Comparison of ENCODE assay signal across 8 cellular contexts in the genomic region with DNA sequence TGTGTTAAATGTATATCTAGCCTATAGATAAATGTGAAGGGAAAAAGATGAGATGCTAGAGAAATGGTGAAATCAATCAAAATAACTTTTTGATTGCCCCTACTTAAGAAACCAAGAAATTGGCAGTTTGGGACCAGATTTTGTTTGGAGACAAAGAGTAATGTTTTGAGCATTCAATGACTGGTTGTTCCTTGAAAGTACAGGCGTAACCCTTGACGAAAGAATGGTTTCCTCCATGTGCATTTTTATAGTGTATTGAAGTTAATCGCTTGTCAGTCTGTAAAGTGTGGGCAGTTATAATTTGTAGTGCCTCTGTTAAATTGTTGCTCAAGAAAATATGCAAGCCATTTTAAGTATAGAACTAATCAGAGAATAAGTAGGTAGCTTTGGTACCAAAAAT. TPM values are rescaled to one million over a fixed set of nuclear protein-coding genes. Genes with fewer than 3 reads are reported as not detected.
A peak's percentile ranks its signal among the peaks of the same experiment; 100 is the strongest.
DNase-seq lines count a peak whose midpoint lies in the region; ATAC-seq and TF ChIP-seq lines count a peak whose summit lies in the region.

No MANE protein-coding gene starts in this region.

- H3K27ac ChIP-seq in Panc1 (ENCODE audit: low read length), result peak overlapping the region; percentile 96
- H3K27ac ChIP-seq in endodermal cell (ENCODE audit: low read depth, low read length), result no peak overlapping the region
- H3K27ac ChIP-seq in esophagus muscularis mucosa (replicated peaks in 1 of 4), result peak overlapping the region in 2 of 4 donors; percentile 78 to 90

- no peaks in the 10 kb centered on the region for H3K9me3 Mint-ChIP-seq in T-helper 1 cell treated with Interleukin-12 subunit alpha and Interleukin-12 subunit beta and Interleukin-4 antibody, amounts not matched to agents 30 μg/mL and 1 μg/mL, for 36 hours
- H3K9me3 Mint-ChIP-seq in endodermal cell, result no peaks in the 10 kb centered on the region

- H3K27me3 Mint-ChIP-seq in T-helper 1 cell treated with Interleukin-12 subunit alpha and Interleukin-12 subunit beta and Interleukin-4 antibody, amounts not matched to agents 30 μg/mL and 1 μg/mL, for 36 hours (ENCODE audit: low read depth), result no peaks in the 10 kb centered on the region
- H3K27me3 Mint-ChIP-seq in endodermal cell (ENCODE audit: insufficient read depth), result no peaks in the 10 kb centered on the region

- H3K36me3 ChIP-seq in Panc1 (ENCODE audit: control insufficient read depth, insufficient read depth, low read length) (peaks cover 32% of the 10 kb centered on the region), endodermal cell (ENCODE audit: control insufficient read depth, insufficient read depth, low read length) (peaks cover 39% of the 10 kb centered on the region), esophagus muscularis mucosa (no peaks in the 10 kb centered on the region)

- peak overlapping the region; percentile 65 to 84 for H3K4me3 ChIP-seq in Panc1 (ENCODE audit: low read depth in 2 of 2, low read length in 2 of 2)
- H3K4me3 ChIP-seq in endodermal cell (ENCODE audit: low read length), result peak overlapping the region; percentile 91
- H3K4me3 ChIP-seq in skeletal muscle cell (ENCODE audit: low read depth, low read length), result peak overlapping the region; percentile 85
- H3K4me3 ChIP-seq in esophagus muscularis mucosa, result peak overlapping the region in 2 of 4 donors; percentile 83 to 87

- H3K4me1 ChIP-seq in Panc1 (ENCODE audit: control insufficient read depth, insufficient read depth, low read length) (peaks cover 22% of the 10 kb centered on the region; the same call in 1 of the 2 replicates), endodermal cell (ENCODE audit: control insufficient read depth, insufficient read depth, low read length) (no peaks in the 10 kb centered on the region), esophagus muscularis mucosa (peaks cover 0 to 20% (median 16%) of the 10 kb centered on the region in 4 donors)

- no peak for DNase-seq in T-helper 1 cell
- DNase-seq in Panc1 (ENCODE audit: low read depth, low spot score), result no peak
- no peak for DNase-seq in endodermal cell
- DNase-seq in skeletal muscle cell (ENCODE audit: low read depth), result no peak
- no peak for DNase-seq in NOMO-1 (lab: John Stamatoyannopoulos, UW; ENCODE audit: unreplicated experiment in 2 of 2)
- no peak for DNase-seq in esophagus muscularis mucosa (ENCODE audit: extremely low spot score)

- peak overlapping the region; percentile 84 for H3K9ac ChIP-seq in endodermal cell (ENCODE audit: extremely low read depth, low read length, poor library complexity, severe bottlenecking)

- BruUV-seq in Panc1 (replicated peaks; lab: Mats Ljungman, UMichigan), result TSS peak; percentile 91

- TF ChIP-seq POLR2A in esophagus muscularis mucosa (IDR thresholded peaks at IDR 0.05; ENCODE audit: low read depth), result no peak

- intact Hi-C loops in Panc1 (cut with micrococcal nuclease; ENCODE audit: unreplicated experiment), result no loop called here
- intact Hi-C loops in esophagus muscularis mucosa (cut with DNase I), result loop anchor here (5.0 kb wide), 1 partner anchor 37 kb away; the partner anchor contains the start of gene RPLP1

- CTCF ChIA-PET in Panc1 (lab: Charles Lee), result no interaction called here

- peak overlapping the region; percentile 35 for H3K27ac Mint-ChIP-seq in T-helper 1 cell treated with Interleukin-12 subunit alpha and Interleukin-12 subunit beta and Interleukin-4 antibody, amounts not matched to agents 30 μg/mL and 1 μg/mL, for 36 hours
- H3K27ac Mint-ChIP-seq in endodermal cell, result peak overlapping the region; percentile 83

- POLR2A ChIA-PET in Panc1 (lab: Charles Lee), result interaction anchor here (0.9 kb wide), 1 partner anchor 36 kb away, joined by 3 read pairs; no protein-coding TSS in a partner anchor

- H3K9me3 ChIP-seq in Panc1 (ENCODE audit: control insufficient read depth, insufficient read depth, low read depth, low read length) (no peaks in the 10 kb centered on the region), endodermal cell (ENCODE audit: control insufficient read depth, low read length) (no peaks in the 10 kb centered on the region), esophagus muscularis mucosa (no peaks in the 10 kb centered on the region)

- no peak for TF ChIP-seq EP300 in esophagus muscularis mucosa (IDR thresholded peaks at IDR 0.05)

- H3K4me3 Mint-ChIP-seq in T-helper 1 cell treated with Interleukin-12 subunit alpha and Interleukin-12 subunit beta and Interleukin-4 antibody, amounts not matched to agents 30 μg/mL and 1 μg/mL, for 36 hours, result peak overlapping the region; percentile 87
- H3K4me3 Mint-ChIP-seq in endodermal cell, result peak overlapping the region; percentile 82

- in situ Hi-C loops in Panc1 (cut with HindIII; ENCODE audit: low pct_unique_long_range_greater_than_20kb, low sequenced_read_pairs), result no loop called here

- 36 to 39% methylated on average over 3 of the region's 3 CpGs for WGBS in endodermal cell (ENCODE audit: insufficient coverage in 1 of 2, insufficient read length in 1 of 2), 2 experiments
- WGBS in esophagus muscularis mucosa, result 68% methylated on average over 3 of the region's 3 CpGs

- peaks cover 15% of the 10 kb centered on the region for H3K36me3 Mint-ChIP-seq in T-helper 1 cell treated with Interleukin-12 subunit alpha and Interleukin-12 subunit beta and Interleukin-4 antibody, amounts not matched to agents 30 μg/mL and 1 μg/mL, for 36 hours (ENCODE audit: low read depth)
- peaks cover 25% of the 10 kb centered on the region for H3K36me3 Mint-ChIP-seq in endodermal cell (ENCODE audit: low read depth)

- H3K27me3 ChIP-seq in Panc1 (ENCODE audit: control insufficient read depth, insufficient read depth, low read length) (no peaks in the 10 kb centered on the region), endodermal cell (ENCODE audit: control insufficient read depth, insufficient read depth, low read length, poor library complexity, severe bottlenecking) (no peaks in the 10 kb centered on the region), esophagus muscularis mucosa (no peaks in the 10 kb centered on the region)

- ATAC-seq in Panc1 (no peak), HG02759 (IDR thresholded peaks at IDR 0.05; ENCODE audit: unreplicated experiment) (no peak)

- peaks cover 35% of the 10 kb centered on the region for H3K4me1 Mint-ChIP-seq in T-helper 1 cell treated with Interleukin-12 subunit alpha and Interleukin-12 subunit beta and Interleukin-4 antibody, amounts not matched to agents 30 μg/mL and 1 μg/mL, for 36 hours (ENCODE audit: low read depth)
- H3K4me1 Mint-ChIP-seq in endodermal cell, result peaks cover 8% of the 10 kb centered on the region

- TF ChIP-seq CTCF in Panc1 (IDR thresholded peaks at IDR 0.05), result no peak
- no peak for TF ChIP-seq CTCF in endodermal cell (conservative IDR thresholded peaks at IDR 0.05)
- no peak for TF ChIP-seq CTCF in esophagus muscularis mucosa (IDR thresholded peaks at IDR 0.05)

RNA-seq across cellular contexts. Expression of gene KIF23, which starts 1.2 kb away (rescaled TPM):
- 82.5 TPM for total RNA-seq in Panc1 (2021; ENCODE audit: unreplicated experiment)
- 34.5 TPM for polyA plus RNA-seq in Panc1 (2012; ENCODE audit: insufficient read length)
- 10 to 100 TPM; 53.4 to 82.6 TPM for total RNA-seq in endodermal cell
- 58.7 TPM for polyA plus RNA-seq in endodermal cell (2013, experiment 1 of 2)
- polyA plus RNA-seq in endodermal cell (2013, experiment 2 of 2), result 62.1 TPM
- total RNA-seq in esophagus muscularis mucosa, result 1 to 10 TPM; 1.7 to 7.1 (median 4.9) TPM

RNA-seq across cellular contexts. Expression of gene RPLP1, which starts 37.2 kb away (rescaled TPM):
- 2,076 TPM for total RNA-seq in Panc1 (2021; ENCODE audit: unreplicated experiment)
- polyA plus RNA-seq in Panc1 (2012; ENCODE audit: insufficient read length), result 4,841 TPM
- total RNA-seq in endodermal cell, result 1,000 to 10,000 TPM; 1,560 to 1,563 TPM
- polyA plus RNA-seq in endodermal cell (2013, experiment 1 of 2), result 2,242 TPM
- 2,014 TPM for polyA plus RNA-seq in endodermal cell (2013, experiment 2 of 2)
- 100 to 1,000 TPM; 460 to 623 (median 514) TPM for total RNA-seq in esophagus muscularis mucosa

Comparison
In these comparisons a context has a peak if more than half of its experiments do, and no peak if none do; other contexts are left out.
1. RNA of gene KIF23, which starts 1.2 kb away (total RNA-seq): 53.4 to 82.6 TPM in endodermal cell and 82.5 TPM in Panc1 (single experiment); 1.7 to 7.1 TPM in esophagus muscularis mucosa; every median in the first group is over 4 times any median in the second.